ENCODE assay signal across 8 cellular contexts in genomic region chr3:157088506-157089454, GRCh38.
DNase-seq lines count a peak whose midpoint lies in the region; ATAC-seq and TF ChIP-seq lines count a peak whose summit lies in the region.

No MANE protein-coding gene starts in this region.

- no peaks in the 10 kb centered on the region for H3K9me3 ChIP-seq in effector memory CD4-positive, alpha-beta T cell (ENCODE audit: control insufficient read depth, low read length)

- peaks cover 28% of the 10 kb centered on the region for H3K4me1 ChIP-seq in effector memory CD4-positive, alpha-beta T cell (ENCODE audit: control insufficient read depth, insufficient read depth, low read length, poor library complexity, severe bottlenecking)

- TF ChIP-seq CTCF in AG09309 (IDR thresholded peaks at IDR 0.05; ENCODE audit: control insufficient read depth, insufficient read depth, low read depth, low read length, missing control alignments) = peak; percentile 28

- DNase-seq in AG09309 (ENCODE audit: low read depth) = peak; percentile 83
- DNase-seq in activated CD4-positive, alpha-beta T cell treated with anti-CD3 and anti-CD28 coated beads, Interleukin-2, amount 50 U/mL, for 1 hour = peak; percentile 92
- DNase-seq in effector memory CD4-positive, alpha-beta T cell = peak; percentile 85 to 90 (median 86)
- DNase-seq in mesenteric fat pad (ENCODE audit: low spot score) = peak; percentile 99
- DNase-seq in stimulated activated CD8-positive, alpha-beta memory T cell treated with anti-CD3 and anti-CD28 coated beads, Interleukin-15, amount 100 ng/mL, for 48 hours (ENCODE audit: low read depth in 2 of 2) = peak; percentile 92 to 95
- no peak for DNase-seq in NCI-H526 (lab: John Stamatoyannopoulos, UW)

- H3K4me3 ChIP-seq in AG09309 (ENCODE audit: control insufficient read depth, low read depth, low read length) = peak overlapping the region; percentile 56
- H3K4me3 ChIP-seq in effector memory CD4-positive, alpha-beta T cell (ENCODE audit: insufficient read depth, low read depth, low read length, poor library complexity, severe bottlenecking) = peak overlapping the region; percentile 72

- no peaks in the 10 kb centered on the region for H3K27me3 ChIP-seq in effector memory CD4-positive, alpha-beta T cell (replicated peaks; ENCODE audit: control insufficient read depth, insufficient read depth, low read length, poor library complexity, severe bottlenecking)

- H3K36me3 ChIP-seq in effector memory CD4-positive, alpha-beta T cell (ENCODE audit: control insufficient read depth, insufficient read depth, low read length) = no peaks in the 10 kb centered on the region

- peak overlapping the region; percentile 96 for H3K27ac ChIP-seq in effector memory CD4-positive, alpha-beta T cell (ENCODE audit: insufficient read depth, low read length, poor library complexity, severe bottlenecking)

- ATAC-seq in GM19351 (IDR thresholded peaks at IDR 0.05; ENCODE audit: unreplicated experiment) (peak; percentile 66), HG03521 (IDR thresholded peaks at IDR 0.05; ENCODE audit: unreplicated experiment) (peak; percentile 74)

Comparison
In these comparisons a context has a peak if more than half of its experiments do, and no peak if none do; other contexts are left out.
1. DNase-seq: peak in AG09309 (single experiment), activated CD4-positive, alpha-beta T cell treated with anti-CD3 and anti-CD28 coated beads, Interleukin-2, amount 50 U/mL, for 1 hour (single experiment), effector memory CD4-positive, alpha-beta T cell (3 of 3), mesenteric fat pad (single experiment) and stimulated activated CD8-positive, alpha-beta memory T cell treated with anti-CD3 and anti-CD28 coated beads, Interleukin-15, amount 100 ng/mL, for 48 hours (2 of 2); none in NCI-H526 (0 of 2).